In the genomic region with DNA sequence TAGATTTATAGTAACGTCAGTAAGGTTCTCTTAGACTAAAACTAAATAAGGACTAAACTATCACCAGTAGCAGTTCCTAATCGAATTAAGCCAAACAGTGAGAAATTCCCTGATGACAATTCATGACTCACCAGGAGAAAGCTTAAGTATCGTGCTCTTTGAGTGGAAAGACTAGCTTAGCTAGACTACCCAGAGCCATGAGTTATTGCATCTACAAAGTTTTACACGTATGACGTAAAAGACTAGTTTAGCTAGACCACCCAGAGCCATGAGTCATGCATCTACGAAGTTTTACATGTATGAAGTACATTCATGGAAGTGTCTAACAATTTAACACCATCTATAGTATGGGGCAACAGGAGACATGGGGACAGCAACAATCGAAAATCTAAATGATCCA, we compare ENCODE assay signal across 1 cellular context.
TF ChIP-seq lines count a peak whose summit lies in the region.

No MANE protein-coding gene starts in this region.

TF ChIP-seq in GM23338, 12 proteins besides CTCF, POLR2A, EP300 and RAD21 (continued from another document):
- no peak for TF ChIP-seq ZNF462 (CRISPR knock-in tag; IDR thresholded peaks at IDR 0.05)
- no peak for TF ChIP-seq POLR2AphosphoS5 (IDR thresholded peaks at IDR 0.05; ENCODE audit: low read depth)
- TF ChIP-seq, protein P1, sequence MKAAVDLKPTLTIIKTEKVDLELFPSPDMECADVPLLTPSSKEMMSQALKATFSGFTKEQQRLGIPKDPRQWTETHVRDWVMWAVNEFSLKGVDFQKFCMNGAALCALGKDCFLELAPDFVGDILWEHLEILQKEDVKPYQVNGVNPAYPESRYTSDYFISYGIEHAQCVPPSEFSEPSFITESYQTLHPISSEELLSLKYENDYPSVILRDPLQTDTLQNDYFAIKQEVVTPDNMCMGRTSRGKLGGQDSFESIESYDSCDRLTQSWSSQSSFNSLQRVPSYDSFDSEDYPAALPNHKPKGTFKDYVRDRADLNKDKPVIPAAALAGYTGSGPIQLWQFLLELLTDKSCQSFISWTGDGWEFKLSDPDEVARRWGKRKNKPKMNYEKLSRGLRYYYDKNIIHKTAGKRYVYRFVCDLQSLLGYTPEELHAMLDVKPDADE (IDR thresholded peaks at IDR 0.05), result no peak
